ENCODE assay signal across 9 cellular contexts in genomic region chr14:91837076-91837475, GRCh38. TPM values are rescaled to one million over a fixed set of nuclear protein-coding genes. Genes with fewer than 3 reads are reported as not detected.
DNase-seq lines count a peak whose midpoint lies in the region; TF ChIP-seq lines count a peak whose summit lies in the region.
"Had no signal": no experiment of that assay in that cellular context is flagged by ENCODE, and none has a peak within 500 bp of the region (broad histone marks: within the 10 kb centered on the region; RNA-seq: fewer than 3 reads in every experiment).

No MANE protein-coding gene starts in this region.

- TF ChIP-seq CTCF in SU-DHL-6 (IDR thresholded peaks at IDR 0.05; ENCODE audit: insufficient read depth, low read length, poor library complexity, severe bottlenecking) (no peak), fibroblast of lung (conservative IDR thresholded peaks at IDR 0.05 in 1 of 2, IDR thresholded peaks at IDR 0.05 in 1 of 2; ENCODE audit: low read depth in 1 of 2, low read length in 2 of 2) (no peak), prostate gland (IDR thresholded peaks at IDR 0.05) (no peak)

- H3K4me3 ChIP-seq in GM08714 (ENCODE audit: low read length) (peak overlapping the region; percentile 94), SU-DHL-6 (ENCODE audit: insufficient read depth, low read length, poor library complexity, severe bottlenecking) (peak overlapping the region; percentile 68), fibroblast of lung (replicated peaks in 1 of 4; ENCODE audit: control extremely low read depth in 1 of 4, insufficient read depth in 1 of 4, low read depth in 3 of 4, low read length in 4 of 4) (peak overlapping the region in 2 of 4 experiments; percentile 55 to 57), prostate gland (peak overlapping the region; percentile 55 to 87)

- H3K79me2 ChIP-seq in SU-DHL-6 (ENCODE audit: insufficient read depth, low read length) (no peaks in the 10 kb centered on the region), fibroblast of lung (ENCODE audit: control insufficient read depth, insufficient read depth, low read length) (no peaks in the 10 kb centered on the region)

- intact Hi-C loops in prostate gland (cut with DNase I), result no loop called here

- H2AFZ ChIP-seq in SU-DHL-6 (ENCODE audit: low read depth, low read length, severe bottlenecking), result peak overlapping the region; percentile 93
- H2AFZ ChIP-seq in fibroblast of lung (ENCODE audit: low read length), result no peak overlapping the region

- H3K4me1 ChIP-seq in fibroblast of lung (ENCODE audit: control insufficient read depth, extremely low read depth, insufficient read depth, low read length) (no peaks in the 10 kb centered on the region), prostate gland (replicated peaks) (peaks cover 2% of the 10 kb centered on the region)

- peak overlapping the region; percentile 48 for H3K9ac ChIP-seq in SU-DHL-6 (ENCODE audit: low read length)
- no peak overlapping the region for H3K9ac ChIP-seq in fibroblast of lung (ENCODE audit: insufficient read depth, low read length)

- H3K9me3 ChIP-seq in SU-DHL-6 (ENCODE audit: insufficient read depth, low read length), result 0 out of 2 replicates have a peak, but pooled peaks cover 4% of the 10 kb centered on the region
- H3K9me3 ChIP-seq in fibroblast of lung (ENCODE audit: control insufficient read depth, insufficient read depth, low read depth, low read length), result no peaks in the 10 kb centered on the region
- no peaks in the 10 kb centered on the region for H3K9me3 ChIP-seq in prostate gland

- H4K20me1 ChIP-seq in SU-DHL-6 (ENCODE audit: low read depth, low read length), result no peaks in the 10 kb centered on the region
- H4K20me1 ChIP-seq in fibroblast of lung (ENCODE audit: control insufficient read depth, extremely low read depth, insufficient read depth, low read length), result no peaks in the 10 kb centered on the region

- no peak for DNase-seq in fibroblast of lung (ENCODE audit: low read depth in 2 of 2)
- no peak for DNase-seq in prostate gland (ENCODE audit: low spot score)
- DNase-seq in DMS 273 (lab: John Stamatoyannopoulos, UW; ENCODE audit: unreplicated experiment), result no peak
- no peak for DNase-seq in NCI-H1436 (lab: John Stamatoyannopoulos, UW)
- no peak for DNase-seq in foreskin melanocyte
- no peak for DNase-seq in caudate nucleus (lab: John Stamatoyannopoulos, UW)
- DNase-seq: brain microvascular endothelial cell had no signal

- H3K27ac ChIP-seq in SU-DHL-6 (ENCODE audit: low read depth, low read length) (no peak overlapping the region), fibroblast of lung (ENCODE audit: insufficient read depth, low read length) (no peak overlapping the region), prostate gland (peak overlapping the region; percentile 88 to 93), caudate nucleus (ENCODE audit: low read depth, low read length) (no peak overlapping the region)
- H3K27ac ChIP-seq: brain microvascular endothelial cell had no signal

- H3K9me2 ChIP-seq in SU-DHL-6 (replicated peaks; ENCODE audit: insufficient read depth, low read length), result no peaks in the 10 kb centered on the region

- H3K4me2 ChIP-seq in SU-DHL-6 (ENCODE audit: low read depth, low read length, poor library complexity, severe bottlenecking), result peak overlapping the region; percentile 91
- H3K4me2 ChIP-seq in fibroblast of lung (ENCODE audit: extremely low read depth, insufficient read depth, low read length), result peak overlapping the region; percentile 48

- H3K36me3 ChIP-seq in SU-DHL-6 (ENCODE audit: low read length) (no peaks in the 10 kb centered on the region), fibroblast of lung (ENCODE audit: control insufficient read depth, insufficient read depth, low read length) (no peaks in the 10 kb centered on the region), prostate gland (no peaks in the 10 kb centered on the region)
- H3K36me3 ChIP-seq: brain microvascular endothelial cell had no signal

- TF ChIP-seq POLR2A in prostate gland (IDR thresholded peaks at IDR 0.05), result no peak

- 29% methylated on average over 12 of the region's 12 CpGs for WGBS in prostate gland

- H3K27me3 ChIP-seq in SU-DHL-6 (ENCODE audit: low read length), result no peaks in the 10 kb centered on the region
- peaks cover 30% of the 10 kb centered on the region for H3K27me3 ChIP-seq in fibroblast of lung (ENCODE audit: control insufficient read depth, insufficient read depth, low read length)
- H3K27me3 ChIP-seq in prostate gland (replicated peaks; ENCODE audit: insufficient read depth), result no peaks in the 10 kb centered on the region

- no peaks in the 10 kb centered on the region for H3F3A ChIP-seq in SU-DHL-6 (ENCODE audit: insufficient read depth)

RNA-seq across cellular contexts. Expression of gene TC2N, which starts 30.3 kb away (rescaled TPM):
- total RNA-seq in fibroblast of lung (0.26 and 0.83 TPM in 2 replicates), prostate gland (10 to 100 TPM; 37.2 to 75.8 TPM)
- polyA plus RNA-seq in fibroblast of lung, result 0.09 and 0.19 TPM in 2 replicates
- 0.14 and 0.20 TPM in 2 replicates for polyA plus RNA-seq in fibroblast of lung (2012)
- 2.2 TPM in 1 of 2 replicates, not detected in the other for polyA minus RNA-seq in fibroblast of lung (ENCODE audit: low replicate concordance)

Comparison
In these comparisons a context has a peak if more than half of its experiments do, and no peak if none do; other contexts are left out.
1. H3K27ac ChIP-seq: peak in prostate gland (2 of 2); none in SU-DHL-6 (single experiment), fibroblast of lung (single experiment) and caudate nucleus (single experiment).
2. RNA of gene TC2N, which starts 30.3 kb away (total RNA-seq): 37.2 to 75.8 TPM in prostate gland; 0.26 to 0.83 TPM in fibroblast of lung; every median in the first group is over 10 times any median in the second.